7 cellular contexts compared by ENCODE assay signal in the genomic region with DNA sequence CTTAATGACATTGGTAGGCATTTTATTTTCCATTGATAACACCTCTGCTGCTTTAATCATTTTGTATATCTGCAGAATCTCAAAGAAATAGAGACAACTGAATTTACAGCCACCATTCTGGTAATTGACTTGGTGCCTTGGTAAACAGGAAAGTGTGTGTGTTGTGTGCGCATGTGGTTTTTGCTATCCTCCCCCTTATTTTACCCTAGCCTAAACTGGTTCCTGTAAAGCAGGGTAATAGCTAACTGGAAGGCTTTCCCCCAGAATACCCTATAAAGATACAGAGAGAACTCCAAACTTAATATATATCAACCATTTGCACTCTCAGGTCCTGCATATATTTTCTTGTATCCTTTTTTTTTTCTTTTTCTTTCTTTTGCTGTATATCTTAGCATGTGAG.
"Had no signal": no experiment of that assay in that cellular context is flagged by ENCODE, and none has a peak within 500 bp of the region (broad histone marks: within the 10 kb centered on the region; RNA-seq: fewer than 3 reads in every experiment).

No MANE protein-coding gene starts in this region.

- H3K9ac ChIP-seq: KMS-11 had no signal

- H3K27ac ChIP-seq: HL-60, KMS-11 had no signal

- H3K4me3 ChIP-seq: K562 had no signal

- DNase-seq: IMR-90, KBM-7, KG1 had no signal

- H3K4me2 ChIP-seq: KMS-11 had no signal

- ATAC-seq: HepG2, K562 had no signal
